In the genomic region with DNA sequence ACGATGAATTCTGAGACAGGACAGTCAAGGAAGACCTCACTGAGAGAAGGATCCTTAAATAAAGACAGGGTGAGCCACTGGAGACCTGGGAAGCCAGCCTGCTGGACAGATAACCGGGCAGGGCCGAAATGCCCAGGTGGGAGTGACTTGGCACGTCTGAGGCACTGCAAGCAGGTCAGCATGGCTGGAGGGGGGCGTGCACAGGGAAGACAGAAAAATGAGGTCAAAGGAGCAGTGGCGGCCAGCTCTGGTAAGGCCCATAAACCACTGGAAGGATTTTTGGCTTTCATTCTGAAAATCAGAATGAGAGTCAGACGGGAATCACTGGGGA, we compare ENCODE assay signal across 19 cellular contexts. TPM values are rescaled to one million over a fixed set of nuclear protein-coding genes. Genes with fewer than 3 reads are reported as not detected.
A peak's percentile ranks its signal among the peaks of the same experiment; 100 is the strongest.
DNase-seq lines count a peak whose midpoint lies in the region; ATAC-seq, FAIRE-seq and TF ChIP-seq lines count a peak whose summit lies in the region.
"Had no signal": no experiment of that assay in that cellular context is flagged by ENCODE, and none has a peak within 500 bp of the region (broad histone marks: within the 10 kb centered on the region; RNA-seq: fewer than 3 reads in every experiment).

No MANE protein-coding gene starts in this region.

- H3K9me2 ChIP-seq in GM23338 (ENCODE audit: insufficient read depth) (no peaks in the 10 kb centered on the region), neural cell (ENCODE audit: insufficient read depth, low read length) (no peaks in the 10 kb centered on the region)

- H3K79me2 ChIP-seq in GM23338 (replicated peaks; ENCODE audit: insufficient read depth) = no peaks in the 10 kb centered on the region
- peaks cover 7% of the 10 kb centered on the region for H3K79me2 ChIP-seq in neural cell (replicated peaks; ENCODE audit: insufficient read depth, low read length)

- ATAC-seq in activated naive CD8-positive, alpha-beta T cell treated with anti-CD3 and anti-CD28 coated beads, Interleukin-2, amount 50 U/mL, for 24 hours = no peak
- ATAC-seq in GM23338 (no peak), GM18520 (IDR thresholded peaks at IDR 0.05; ENCODE audit: unreplicated experiment) (no peak)
- ATAC-seq: HepG2 had no signal

- H3K36me3 ChIP-seq in GM23338 (ENCODE audit: insufficient read depth) (no peaks in the 10 kb centered on the region; the same call in 1 of the 2 replicates), neural cell (ENCODE audit: insufficient read depth, low read length) (no peaks in the 10 kb centered on the region)
- H3K36me3 ChIP-seq: HAP-1 had no signal

- H3K4me1 Mint-ChIP-seq in activated naive CD8-positive, alpha-beta T cell (ENCODE audit: low read depth) = peaks cover 30% of the 10 kb centered on the region
- peaks cover 28% of the 10 kb centered on the region for H3K4me1 Mint-ChIP-seq in activated naive CD8-positive, alpha-beta T cell treated with anti-CD3 and anti-CD28 coated beads, Interleukin-2, amount 50 U/mL, for 24 hours
- H3K4me1 Mint-ChIP-seq in GM23338 (peaks cover 39% of the 10 kb centered on the region), brain (peaks cover 42% of the 10 kb centered on the region)

- no peak for TF ChIP-seq EP300 in neural cell (conservative IDR thresholded peaks at IDR 0.05; ENCODE audit: poor library complexity, severe bottlenecking)

- H3K4me2 ChIP-seq in GM23338 = 0 out of 2 replicates have a peak overlapping the region, but pooled peaks have one; percentile 77
- H3K4me2 ChIP-seq in neural cell (ENCODE audit: low read length) = no peak overlapping the region

- no peak for DNase-seq in activated naive CD8-positive, alpha-beta T cell treated with anti-CD3 and anti-CD28 coated beads, Interleukin-2, amount 50 U/mL, for 24 hours
- DNase-seq in GM23338 (ENCODE audit: low spot score) (no peak), superior temporal gyrus (ENCODE audit: extremely low spot score) (no peak), GM12892 (ENCODE audit: insufficient read length) (no peak)
- DNase-seq: Calu3; CD4-positive, alpha-beta memory T cell; KG1; NCI-H1105 treated with DMSO at 0.1 percent for 48 hours; NCI-H187 treated with DMSO at 0.1 percent for 48 hours; NCI-H226; NCI-H524; SIG-M5 had no signal

- FAIRE-seq in GM12892 (lab: Jason Lieb, UNC) = no peak
- FAIRE-seq: HepG2 had no signal

- peaks cover 43% of the 10 kb centered on the region for H3K27me3 Mint-ChIP-seq in activated naive CD8-positive, alpha-beta T cell
- peaks cover 69% of the 10 kb centered on the region for H3K27me3 Mint-ChIP-seq in activated naive CD8-positive, alpha-beta T cell treated with anti-CD3 and anti-CD28 coated beads, Interleukin-2, amount 50 U/mL, for 24 hours
- H3K27me3 Mint-ChIP-seq in GM23338 (ENCODE audit: insufficient read depth, low read depth, poor library complexity) (peaks cover 66% of the 10 kb centered on the region), brain (peaks cover 27% of the 10 kb centered on the region)

- no peak overlapping the region for H2AFZ ChIP-seq in GM23338
- H2AFZ ChIP-seq in neural cell (ENCODE audit: low read depth, low read length) = no peak overlapping the region

- H3K27me3 ChIP-seq in GM23338 (ENCODE audit: insufficient read depth) (peaks cover 62% of the 10 kb centered on the region), neural cell (ENCODE audit: insufficient read depth, low read depth, low read length) (peaks cover 9% of the 10 kb centered on the region)

- H3K27ac ChIP-seq in GM23338 (ENCODE audit: low read depth) = no peak overlapping the region
- no peak overlapping the region for H3K27ac ChIP-seq in neural cell (ENCODE audit: low read length)

- TF ChIP-seq POLR2A in GM12892 (IDR thresholded peaks at IDR 0.05; ENCODE audit: low read depth, low read length) = no peak

- H3K4me3 ChIP-seq in GM23338 = no peak overlapping the region
- no peak overlapping the region for H3K4me3 ChIP-seq in neural cell (ENCODE audit: low read length)
- H3K4me3 ChIP-seq: HAP-1 had no signal

- H3K36me3 Mint-ChIP-seq in activated naive CD8-positive, alpha-beta T cell = peaks cover 4% of the 10 kb centered on the region
- no peaks in the 10 kb centered on the region for H3K36me3 Mint-ChIP-seq in activated naive CD8-positive, alpha-beta T cell treated with anti-CD3 and anti-CD28 coated beads, Interleukin-2, amount 50 U/mL, for 24 hours (ENCODE audit: low read depth)
- H3K36me3 Mint-ChIP-seq in GM23338 (ENCODE audit: low read depth) (peaks cover 18% of the 10 kb centered on the region; the same call in 2 of the 3 replicates), brain (peaks cover 41% of the 10 kb centered on the region)
- H3K36me3 Mint-ChIP-seq: CD4-positive, alpha-beta memory T cell had no signal

- no peaks in the 10 kb centered on the region for H3K9me3 Mint-ChIP-seq in activated naive CD8-positive, alpha-beta T cell (ENCODE audit: low read depth)
- no peaks in the 10 kb centered on the region for H3K9me3 Mint-ChIP-seq in activated naive CD8-positive, alpha-beta T cell treated with anti-CD3 and anti-CD28 coated beads, Interleukin-2, amount 50 U/mL, for 24 hours
- H3K9me3 Mint-ChIP-seq in GM23338 (no peaks in the 10 kb centered on the region), brain (peaks cover 0 to 5% (median 0%) of the 10 kb centered on the region in 5 experiments)

- H3K4me3 Mint-ChIP-seq in activated naive CD8-positive, alpha-beta T cell = peak overlapping the region; percentile 50
- no peak overlapping the region for H3K4me3 Mint-ChIP-seq in activated naive CD8-positive, alpha-beta T cell treated with anti-CD3 and anti-CD28 coated beads, Interleukin-2, amount 50 U/mL, for 24 hours
- H3K4me3 Mint-ChIP-seq in GM23338 = peak overlapping the region; percentile 63
- peak overlapping the region in 3 of 5 experiments; percentile 64 to 75 (median 72) for H3K4me3 Mint-ChIP-seq in brain

- TF ChIP-seq CTCF in GM23338 (conservative IDR thresholded peaks at IDR 0.05; ENCODE audit: low read depth in 2 of 2) (no peak), brain (conservative IDR thresholded peaks at IDR 0.05) (no peak), neural cell (IDR thresholded peaks at IDR 0.05; ENCODE audit: poor library complexity, severe bottlenecking) (no peak)

- peak overlapping the region; percentile 28 for H3K9ac ChIP-seq in neural cell (ENCODE audit: low read length)

- no peaks in the 10 kb centered on the region for H3K9me3 ChIP-seq in neural cell (ENCODE audit: low read length)
- H3K9me3 ChIP-seq: HAP-1 had no signal

- H3K4me1 ChIP-seq in GM23338 (ENCODE audit: insufficient read depth) = peaks cover 13% of the 10 kb centered on the region
- H3K4me1 ChIP-seq: HAP-1 had no signal

- no peak for TF ChIP-seq RAD21 in neural cell (conservative IDR thresholded peaks at IDR 0.05)

- H4K20me1 ChIP-seq in GM23338 (replicated peaks; ENCODE audit: insufficient read depth) (peaks cover 10% of the 10 kb centered on the region; the same call in 1 of the 2 replicates), neural cell (ENCODE audit: insufficient read depth) (no peaks in the 10 kb centered on the region)

- no peak overlapping the region for H3K27ac Mint-ChIP-seq in activated naive CD8-positive, alpha-beta T cell
- H3K27ac Mint-ChIP-seq in activated naive CD8-positive, alpha-beta T cell treated with anti-CD3 and anti-CD28 coated beads, Interleukin-2, amount 50 U/mL, for 24 hours = no peak overlapping the region
- no peak overlapping the region for H3K27ac Mint-ChIP-seq in GM23338
- H3K27ac Mint-ChIP-seq in brain = peak overlapping the region in 1 of 5 experiments; percentile 92

- H3F3A ChIP-seq in GM23338 (replicated peaks; ENCODE audit: low read depth) = peaks cover 23% of the 10 kb centered on the region; the same call in 1 of the 2 replicates
- H3F3A ChIP-seq in neural cell (ENCODE audit: insufficient read depth, low read length, poor library complexity, severe bottlenecking) = peaks cover 11% of the 10 kb centered on the region

TF ChIP-seq in neural cell, 6 proteins besides CTCF, POLR2A, EP300 and RAD21:
- no peak for TF ChIP-seq TAF1 (IDR thresholded peaks at IDR 0.05; ENCODE audit: low read depth)

RNA-seq across cellular contexts. Expression of gene ATP1A3, which starts 5.8 kb away (rescaled TPM):
- total RNA-seq in GM23338 (2014; rRNA removed; shearing (Covaris generic)) = 33.1 and 37.3 TPM in 2 replicates
- polyA plus RNA-seq in GM23338 (2016; fragmentation: Nextera tagmentation; extraction: Ambion mirVana) (11.0 and 11.5 TPM in 2 replicates), brain (ENCODE audit: insufficient read depth, low read depth, low replicate concordance) (213 TPM), neural cell (36.2 and 53.6 TPM in 2 replicates)
- 152 and 155 TPM in 2 replicates for polyA minus RNA-seq in neural cell
- polyA plus RNA-seq in GM12892 (2012; ENCODE audit: missing spikeins) = 3.3 TPM
- polyA plus RNA-seq: AG04450 had no signal

RNA-seq across cellular contexts. Expression of gene RABAC1, which starts 40.7 kb away (rescaled TPM):
- 113 and 151 TPM in 2 replicates for total RNA-seq in GM23338 (2014; rRNA removed; shearing (Covaris generic))
- polyA plus RNA-seq in GM23338 (2016; fragmentation: Nextera tagmentation; extraction: Ambion mirVana) = 206 and 215 TPM in 2 replicates
- 203 TPM for polyA plus RNA-seq in brain (ENCODE audit: insufficient read depth, low read depth, low replicate concordance)
- polyA plus RNA-seq in neural cell = 279 and 290 TPM in 2 replicates
- polyA minus RNA-seq in neural cell = 81.8 and 91.5 TPM in 2 replicates
- polyA plus RNA-seq in GM12892 (2012; ENCODE audit: missing spikeins) = 17.6 TPM
